ENCODE assay signal across 31 cellular contexts in genomic region chr12:52618866-52619265, GRCh38. TPM values are rescaled to one million over a fixed set of nuclear protein-coding genes. Genes with fewer than 3 reads are reported as not detected.
"Had no signal": no experiment of that assay in that cellular context is flagged by ENCODE, and none has a peak within 500 bp of the region (broad histone marks: within the 10 kb centered on the region; RNA-seq: fewer than 3 reads in every experiment).

No MANE protein-coding gene starts in this region.

- H3K9me3 Mint-ChIP-seq: endodermal cell; natural killer cell; neural crest cell; stimulated activated memory B cell treated with anti-CD40 and anti-IgM and Interleukin-4, amounts not matched to agents 10 μg/mL and 1 μg/mL and 100 μg/mL, for 72 hours; stimulated activated naive CD8-positive, alpha-beta T cell treated with anti-CD3 and anti-CD28 coated beads, Interleukin-15, Interleukin-2, amounts not matched to agents 100 ng/mL and 50 ng/mL, for 24 hours had no signal

- H3K4me1 ChIP-seq: heart left ventricle, psoas muscle, tibial artery, upper lobe of right lung had no signal

- H3K27ac ChIP-seq: heart left ventricle, psoas muscle, spleen, tibial artery, upper lobe of right lung had no signal

- H3K36me3 ChIP-seq: heart left ventricle, spleen, tibial artery, upper lobe of right lung had no signal

- DNase-seq: cerebellar nuclear complex; dermis blood vessel endothelial cell; effector CD4-positive, alpha-beta T cell; endodermal cell; erythroblast; heart left ventricle; hippocampal formation; left colon; mammary epithelial cell; natural killer cell; occipital lobe; psoas muscle; retina; spleen; stimulated activated CD4-positive, alpha-beta T cell treated with anti-CD3 and anti-CD28 coated beads, Interleukin-15, amount 100 ng/mL, for 24 hours; stimulated activated CD4-positive, alpha-beta T cell treated with anti-CD3 and anti-CD28 coated beads, Interleukin-1b, Interleukin-23, amount 100 ng/mL, for 48 hours; stimulated activated CD4-positive, alpha-beta T cell treated with anti-CD3 and anti-CD28 coated beads, Interleukin-4, amount 100 ng/mL, for 24 hours; tibial artery; upper lobe of right lung had no signal

- ATAC-seq: heart left ventricle; left colon; natural killer cell; psoas muscle; sciatic nerve; stimulated activated memory B cell treated with anti-CD40 and anti-IgM and Interleukin-4, amounts not matched to agents 10 μg/mL and 1 μg/mL and 100 μg/mL, for 72 hours; upper lobe of right lung had no signal

- H3K27ac Mint-ChIP-seq: endodermal cell; natural killer cell; stimulated activated memory B cell treated with anti-CD40 and anti-IgM and Interleukin-4, amounts not matched to agents 10 μg/mL and 1 μg/mL and 100 μg/mL, for 72 hours; stimulated activated naive CD8-positive, alpha-beta T cell treated with anti-CD3 and anti-CD28 coated beads, Interleukin-15, Interleukin-2, amounts not matched to agents 100 ng/mL and 50 ng/mL, for 24 hours had no signal

- H3K27me3 ChIP-seq: upper lobe of right lung had no signal

- H3K4me1 Mint-ChIP-seq: stimulated activated memory B cell treated with anti-CD40 and anti-IgM and Interleukin-4, amounts not matched to agents 10 μg/mL and 1 μg/mL and 100 μg/mL, for 72 hours had no signal

- H3K9me3 ChIP-seq: psoas muscle, tibial artery, upper lobe of right lung had no signal

- H3K36me3 Mint-ChIP-seq: stimulated activated memory B cell treated with anti-CD40 and anti-IgM and Interleukin-4, amounts not matched to agents 10 μg/mL and 1 μg/mL and 100 μg/mL, for 72 hours had no signal

- H3K4me3 ChIP-seq: heart left ventricle, psoas muscle, spleen, tibial artery, upper lobe of right lung had no signal

- H3K27me3 Mint-ChIP-seq: stimulated activated naive CD8-positive, alpha-beta T cell treated with anti-CD3 and anti-CD28 coated beads, Interleukin-15, Interleukin-2, amounts not matched to agents 100 ng/mL and 50 ng/mL, for 24 hours had no signal

- H3K4me3 Mint-ChIP-seq: endodermal cell; natural killer cell; neural crest cell; stimulated activated memory B cell treated with anti-CD40 and anti-IgM and Interleukin-4, amounts not matched to agents 10 μg/mL and 1 μg/mL and 100 μg/mL, for 72 hours; stimulated activated naive CD8-positive, alpha-beta T cell treated with anti-CD3 and anti-CD28 coated beads, Interleukin-15, Interleukin-2, amounts not matched to agents 100 ng/mL and 50 ng/mL, for 24 hours had no signal

RNA-seq across cellular contexts. Expression of gene KRT73, which starts 0.5 kb away (rescaled TPM):
- total RNA-seq: dermis blood vessel endothelial cell, endodermal cell, endothelial cell of umbilical vein, frontal cortex, glomerular endothelial cell, heart left ventricle, kidney epithelial cell, left colon, liver, mammary epithelial cell, mesenteric fat pad, neural crest cell, occipital lobe, psoas muscle, sciatic nerve, temporal lobe had no signal
- polyA plus RNA-seq: endothelial cell of umbilical vein, heart left ventricle, liver, mammary epithelial cell, psoas muscle had no signal

RNA-seq across cellular contexts. Expression of gene KRT72, which starts 17.6 kb away (rescaled TPM):
- total RNA-seq: dermis blood vessel endothelial cell, endodermal cell, endothelial cell of umbilical vein, frontal cortex, glomerular endothelial cell, heart left ventricle, kidney epithelial cell, left colon, liver, mammary epithelial cell, mesenteric fat pad, neural crest cell, occipital lobe, psoas muscle, skeletal muscle tissue, temporal lobe, upper lobe of right lung had no signal
- polyA plus RNA-seq: endothelial cell of umbilical vein, heart left ventricle, liver, mammary epithelial cell, psoas muscle had no signal

RNA-seq across cellular contexts. Expression of gene KRT2, which starts 33.1 kb away (rescaled TPM):
- total RNA-seq: dermis blood vessel endothelial cell, endodermal cell, endothelial cell of umbilical vein, frontal cortex, glomerular endothelial cell, heart left ventricle, kidney epithelial cell, left colon, liver, mammary epithelial cell, mesenteric fat pad, neural crest cell, occipital lobe, psoas muscle, sciatic nerve, skeletal muscle tissue, temporal lobe, upper lobe of right lung had no signal
- polyA plus RNA-seq: endothelial cell of umbilical vein, heart left ventricle, liver, mammary epithelial cell, psoas muscle had no signal

RNA-seq across cellular contexts. Expression of gene KRT74, which starts 45.2 kb away (rescaled TPM):
- total RNA-seq: dermis blood vessel endothelial cell, endodermal cell, endothelial cell of umbilical vein, frontal cortex, glomerular endothelial cell, heart left ventricle, kidney epithelial cell, left colon, liver, mammary epithelial cell, mesenteric fat pad, neural crest cell, occipital lobe, psoas muscle, sciatic nerve, skeletal muscle tissue, spleen, temporal lobe, upper lobe of right lung had no signal
- polyA plus RNA-seq: endothelial cell of umbilical vein, heart left ventricle, liver, psoas muscle, spleen had no signal
